Comparison of ENCODE assay signal across 2 cellular contexts in the genomic region with DNA sequence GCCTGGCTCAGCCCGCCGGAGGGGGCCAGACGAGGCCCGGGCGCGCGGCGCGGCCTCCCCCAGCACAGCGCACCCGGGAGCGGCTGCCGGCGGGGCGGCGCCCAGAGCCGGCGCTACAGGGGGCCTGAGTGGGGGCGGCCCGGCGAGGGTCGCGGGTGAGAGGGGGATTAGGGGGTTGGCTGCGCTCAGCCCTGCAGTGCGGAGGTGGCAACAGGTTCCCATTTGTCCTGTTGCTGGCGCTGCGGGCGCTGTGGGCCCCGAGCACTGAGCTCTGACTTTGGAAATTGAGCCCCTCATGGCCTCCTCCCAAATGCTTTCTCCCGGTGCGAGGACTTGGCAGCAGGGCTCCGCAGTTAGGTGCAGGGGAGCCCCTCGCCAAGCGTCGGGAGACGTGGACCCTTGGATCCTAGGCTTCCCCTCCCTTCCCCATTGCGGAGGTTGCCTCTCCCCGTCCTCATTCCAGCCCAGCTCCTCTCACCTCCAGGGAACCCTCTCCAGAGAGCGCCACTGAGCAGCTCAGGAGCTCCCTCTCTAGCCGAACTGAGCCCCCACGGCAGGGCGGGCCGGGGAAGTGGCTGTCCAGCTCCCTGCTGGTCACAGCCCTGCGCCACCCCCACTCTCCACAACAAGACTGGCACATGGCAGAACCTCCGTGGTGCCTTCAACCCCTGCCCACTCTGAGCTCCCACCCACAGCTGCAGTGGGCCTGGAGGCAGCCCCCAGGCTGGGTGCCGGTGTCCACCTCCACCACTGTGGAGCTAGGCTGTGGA.
TF ChIP-seq lines count a peak whose summit lies in the region.

No MANE protein-coding gene starts in this region.

TF ChIP-seq in SK-N-SH, 30 proteins besides CTCF, POLR2A, EP300 and RAD21:
- TF ChIP-seq YY1 (IDR thresholded peaks at IDR 0.05; ENCODE audit: low read depth) (no peak), RCOR1 (IDR thresholded peaks at IDR 0.05; ENCODE audit: low read length) (no peak), NRF1 (IDR thresholded peaks at IDR 0.05; ENCODE audit: low read depth, low read length) (no peak), FOXM1 (IDR thresholded peaks at IDR 0.05; ENCODE audit: low read depth) (no peak), CHD2 (IDR thresholded peaks at IDR 0.05; ENCODE audit: low read length, partially characterized antibody) (no peak), GABPA (IDR thresholded peaks at IDR 0.05; ENCODE audit: low read depth) (no peak), SIN3A (IDR thresholded peaks at IDR 0.05; ENCODE audit: borderline replicate concordance, low read depth, low read length) (no peak), SMC3 (IDR thresholded peaks at IDR 0.05; ENCODE audit: low read depth, low read length) (no peak), GATA2 (CRISPR knock-in tag; IDR thresholded peaks at IDR 0.05) (no peak), ELF1 (IDR thresholded peaks at IDR 0.05) (no peak), MEF2A (IDR thresholded peaks at IDR 0.05; ENCODE audit: borderline replicate concordance, low read depth) (no peak)
- TF ChIP-seq, protein P1, sequence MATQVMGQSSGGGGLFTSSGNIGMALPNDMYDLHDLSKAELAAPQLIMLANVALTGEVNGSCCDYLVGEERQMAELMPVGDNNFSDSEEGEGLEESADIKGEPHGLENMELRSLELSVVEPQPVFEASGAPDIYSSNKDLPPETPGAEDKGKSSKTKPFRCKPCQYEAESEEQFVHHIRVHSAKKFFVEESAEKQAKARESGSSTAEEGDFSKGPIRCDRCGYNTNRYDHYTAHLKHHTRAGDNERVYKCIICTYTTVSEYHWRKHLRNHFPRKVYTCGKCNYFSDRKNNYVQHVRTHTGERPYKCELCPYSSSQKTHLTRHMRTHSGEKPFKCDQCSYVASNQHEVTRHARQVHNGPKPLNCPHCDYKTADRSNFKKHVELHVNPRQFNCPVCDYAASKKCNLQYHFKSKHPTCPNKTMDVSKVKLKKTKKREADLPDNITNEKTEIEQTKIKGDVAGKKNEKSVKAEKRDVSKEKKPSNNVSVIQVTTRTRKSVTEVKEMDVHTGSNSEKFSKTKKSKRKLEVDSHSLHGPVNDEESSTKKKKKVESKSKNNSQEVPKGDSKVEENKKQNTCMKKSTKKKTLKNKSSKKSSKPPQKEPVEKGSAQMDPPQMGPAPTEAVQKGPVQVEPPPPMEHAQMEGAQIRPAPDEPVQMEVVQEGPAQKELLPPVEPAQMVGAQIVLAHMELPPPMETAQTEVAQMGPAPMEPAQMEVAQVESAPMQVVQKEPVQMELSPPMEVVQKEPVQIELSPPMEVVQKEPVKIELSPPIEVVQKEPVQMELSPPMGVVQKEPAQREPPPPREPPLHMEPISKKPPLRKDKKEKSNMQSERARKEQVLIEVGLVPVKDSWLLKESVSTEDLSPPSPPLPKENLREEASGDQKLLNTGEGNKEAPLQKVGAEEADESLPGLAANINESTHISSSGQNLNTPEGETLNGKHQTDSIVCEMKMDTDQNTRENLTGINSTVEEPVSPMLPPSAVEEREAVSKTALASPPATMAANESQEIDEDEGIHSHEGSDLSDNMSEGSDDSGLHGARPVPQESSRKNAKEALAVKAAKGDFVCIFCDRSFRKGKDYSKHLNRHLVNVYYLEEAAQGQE (IDR thresholded peaks at IDR 0.05; ENCODE audit: low read depth, low read length), result no peak
- TF ChIP-seq, protein P2, sequence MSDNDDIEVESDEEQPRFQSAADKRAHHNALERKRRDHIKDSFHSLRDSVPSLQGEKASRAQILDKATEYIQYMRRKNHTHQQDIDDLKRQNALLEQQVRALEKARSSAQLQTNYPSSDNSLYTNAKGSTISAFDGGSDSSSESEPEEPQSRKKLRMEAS (IDR thresholded peaks at IDR 0.05; ENCODE audit: low read depth), result no peak

TF ChIP-seq in SK-N-SH treated with all-trans-retinoic acid at 6 μM for 48 hours, 23 proteins besides CTCF, POLR2A, EP300 and RAD21 (continued from another document):
- TF ChIP-seq ZC3H10 (CRISPR knock-in tag; IDR thresholded peaks at IDR 0.05) (no peak), SNAI2 (CRISPR knock-in tag; IDR thresholded peaks at IDR 0.05) (no peak), ARNTL (CRISPR knock-in tag; IDR thresholded peaks at IDR 0.05; ENCODE audit: borderline replicate concordance, low read depth) (no peak), ESRRG (CRISPR knock-in tag; IDR thresholded peaks at IDR 0.05) (no peak), PATZ1 (CRISPR knock-in tag; IDR thresholded peaks at IDR 0.05; ENCODE audit: borderline replicate concordance) (no peak), CREB5 (CRISPR knock-in tag; IDR thresholded peaks at IDR 0.05; ENCODE audit: low read depth) (no peak), BACH2 (CRISPR knock-in tag; IDR thresholded peaks at IDR 0.05; ENCODE audit: borderline replicate concordance) (no peak)
- TF ChIP-seq, protein P3, sequence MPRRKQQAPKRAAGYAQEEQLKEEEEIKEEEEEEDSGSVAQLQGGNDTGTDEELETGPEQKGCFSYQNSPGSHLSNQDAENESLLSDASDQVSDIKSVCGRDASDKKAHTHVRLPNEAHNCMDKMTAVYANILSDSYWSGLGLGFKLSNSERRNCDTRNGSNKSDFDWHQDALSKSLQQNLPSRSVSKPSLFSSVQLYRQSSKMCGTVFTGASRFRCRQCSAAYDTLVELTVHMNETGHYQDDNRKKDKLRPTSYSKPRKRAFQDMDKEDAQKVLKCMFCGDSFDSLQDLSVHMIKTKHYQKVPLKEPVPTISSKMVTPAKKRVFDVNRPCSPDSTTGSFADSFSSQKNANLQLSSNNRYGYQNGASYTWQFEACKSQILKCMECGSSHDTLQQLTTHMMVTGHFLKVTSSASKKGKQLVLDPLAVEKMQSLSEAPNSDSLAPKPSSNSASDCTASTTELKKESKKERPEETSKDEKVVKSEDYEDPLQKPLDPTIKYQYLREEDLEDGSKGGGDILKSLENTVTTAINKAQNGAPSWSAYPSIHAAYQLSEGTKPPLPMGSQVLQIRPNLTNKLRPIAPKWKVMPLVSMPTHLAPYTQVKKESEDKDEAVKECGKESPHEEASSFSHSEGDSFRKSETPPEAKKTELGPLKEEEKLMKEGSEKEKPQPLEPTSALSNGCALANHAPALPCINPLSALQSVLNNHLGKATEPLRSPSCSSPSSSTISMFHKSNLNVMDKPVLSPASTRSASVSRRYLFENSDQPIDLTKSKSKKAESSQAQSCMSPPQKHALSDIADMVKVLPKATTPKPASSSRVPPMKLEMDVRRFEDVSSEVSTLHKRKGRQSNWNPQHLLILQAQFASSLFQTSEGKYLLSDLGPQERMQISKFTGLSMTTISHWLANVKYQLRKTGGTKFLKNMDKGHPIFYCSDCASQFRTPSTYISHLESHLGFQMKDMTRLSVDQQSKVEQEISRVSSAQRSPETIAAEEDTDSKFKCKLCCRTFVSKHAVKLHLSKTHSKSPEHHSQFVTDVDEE (CRISPR knock-in tag; IDR thresholded peaks at IDR 0.05), result no peak
